Comparison of ENCODE assay signal across 15 cellular contexts in the genomic region with DNA sequence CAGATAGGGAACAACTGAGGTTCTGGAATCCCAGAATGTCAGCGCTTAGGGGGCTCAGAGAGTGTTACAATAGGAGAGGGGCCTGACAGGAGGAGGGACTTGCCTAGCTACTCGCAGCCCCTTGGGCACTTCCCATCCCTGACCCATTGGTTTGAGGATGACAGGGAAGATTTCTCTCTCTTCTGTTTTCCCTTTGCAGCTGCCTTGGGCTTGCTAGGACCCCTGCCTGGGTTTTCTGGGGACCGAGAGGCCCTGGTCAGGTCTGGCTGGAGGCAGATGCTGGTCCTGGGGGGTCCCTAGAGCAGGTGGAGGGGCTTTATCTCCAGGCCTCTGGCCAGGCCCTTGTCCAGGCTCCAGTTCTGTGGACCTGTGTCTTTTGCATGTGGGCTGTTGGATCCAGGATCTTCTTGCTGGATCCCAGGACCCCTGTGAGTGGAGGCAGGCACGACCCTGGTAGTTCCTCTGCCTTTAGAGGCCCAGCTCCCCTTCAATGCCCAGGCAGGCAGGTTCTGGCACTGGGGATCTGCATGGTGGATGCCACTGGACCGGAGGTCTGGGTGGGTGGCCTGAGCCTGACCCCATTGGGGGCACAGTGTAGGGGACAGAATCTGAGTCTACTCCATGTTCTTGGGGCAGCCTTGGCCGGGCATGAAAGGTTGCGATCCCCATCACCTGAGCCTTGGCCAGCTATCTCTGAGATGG. TPM values are rescaled to one million over a fixed set of nuclear protein-coding genes. Genes with fewer than 3 reads are reported as not detected.
"Had no signal": no experiment of that assay in that cellular context is flagged by ENCODE, and none has a peak within 500 bp of the region (broad histone marks: within the 10 kb centered on the region; RNA-seq: fewer than 3 reads in every experiment).

No MANE protein-coding gene starts in this region.

- H3K36me3 ChIP-seq: breast epithelium, esophagus squamous epithelium, prostate gland, right lobe of liver, thyroid gland had no signal

- H3K4me3 ChIP-seq: breast epithelium, esophagus squamous epithelium, prostate gland, right lobe of liver, thyroid gland had no signal

- H3K27ac Mint-ChIP-seq: activated B cell treated with CpG ODN at 0.5 μM for 24 hours; natural killer cell; stimulated activated naive CD8-positive, alpha-beta T cell treated with anti-CD3 and anti-CD28 coated beads, Interleukin-15, Interleukin-2, amounts not matched to agents 100 ng/mL and 50 ng/mL, for 24 hours; T-helper 17 cell had no signal

- H3K9me3 ChIP-seq: breast epithelium, esophagus squamous epithelium, prostate gland, right lobe of liver, thyroid gland had no signal

- ATAC-seq: natural killer cell, right lobe of liver, T-helper 17 cell had no signal

- H3K4me1 ChIP-seq: breast epithelium, esophagus squamous epithelium, prostate gland, right lobe of liver, thyroid gland had no signal

- H3K36me3 Mint-ChIP-seq: natural killer cell had no signal

- H3K4me1 Mint-ChIP-seq: activated B cell treated with CpG ODN at 0.5 μM for 24 hours had no signal

- DNase-seq: activated B cell treated with CpG ODN at 0.5 μM for 24 hours; activated gamma-delta T cell treated with Interleukin-2 at 50 U/mL for 16 hours; esophagus squamous epithelium; foreskin fibroblast; glutamatergic neuron; nucleus accumbens; SIG-M5; stimulated activated CD4-positive, alpha-beta T cell treated with anti-CD3 and anti-CD28 coated beads, Interleukin-12 subunit alpha, Interleukin-12 subunit beta, amount 100 ng/mL, for 4 hours; T-helper 17 cell; thyroid gland had no signal

- H3K27me3 ChIP-seq: right lobe of liver, thyroid gland had no signal

- H3K9me3 Mint-ChIP-seq: activated B cell treated with CpG ODN at 0.5 μM for 24 hours; natural killer cell; stimulated activated naive CD8-positive, alpha-beta T cell treated with anti-CD3 and anti-CD28 coated beads, Interleukin-15, Interleukin-2, amounts not matched to agents 100 ng/mL and 50 ng/mL, for 24 hours had no signal

- H3K4me3 Mint-ChIP-seq: activated B cell treated with CpG ODN at 0.5 μM for 24 hours; natural killer cell; stimulated activated naive CD8-positive, alpha-beta T cell treated with anti-CD3 and anti-CD28 coated beads, Interleukin-15, Interleukin-2, amounts not matched to agents 100 ng/mL and 50 ng/mL, for 24 hours; T-helper 17 cell had no signal

- H3K27ac ChIP-seq: breast epithelium, esophagus squamous epithelium, prostate gland, right lobe of liver had no signal

RNA-seq across cellular contexts. Expression of a gene that starts 26.9 kb away (rescaled TPM):
- total RNA-seq: activated B cell treated with CpG ODN at 0.5 μM for 24 hours, natural killer cell had no signal
